ENCODE assay signal across 16 cellular contexts in genomic region chr3:184746131-184747120, GRCh38. TPM values are rescaled to one million over a fixed set of nuclear protein-coding genes. Genes with fewer than 3 reads are reported as not detected.
DNase-seq lines count a peak whose midpoint lies in the region; ATAC-seq and TF ChIP-seq lines count a peak whose summit lies in the region.
"Had no signal": no experiment of that assay in that cellular context is flagged by ENCODE, and none has a peak within 500 bp of the region (broad histone marks: within the 10 kb centered on the region; RNA-seq: fewer than 3 reads in every experiment).

No MANE protein-coding gene starts in this region.

- TF ChIP-seq CTCF in RWPE1 (conservative IDR thresholded peaks at IDR 0.05; ENCODE audit: low read depth): no peak

- H2AK5ac ChIP-seq in neuronal stem cell (ENCODE audit: low read depth, low read length): peak overlapping the region; percentile 1

- H2AFZ ChIP-seq in neuronal stem cell (ENCODE audit: low read length): no peak overlapping the region
- H2AFZ ChIP-seq: GM23248 had no signal

- no CpG with 5 or more reads among the region's 14 CpGs for WGBS in neuronal stem cell (ENCODE audit: extremely low coverage in 2 of 2, insufficient read length in 2 of 2, insufficient replicate concordance in 1 of 2), 2 donors

- peaks cover 18% of the 10 kb centered on the region for H3K4me1 ChIP-seq in BLaER1
- peaks cover 8 to 10% of the 10 kb centered on the region in 2 donors for H3K4me1 ChIP-seq in neuronal stem cell (ENCODE audit: control insufficient read depth in 2 of 2, insufficient read depth in 1 of 2, low read depth in 1 of 2, low read length in 2 of 2)
- H3K4me1 ChIP-seq: A549 had no signal

- H3K14ac ChIP-seq in neuronal stem cell (ENCODE audit: low read length): peak overlapping the region; percentile 27

- ATAC-seq in esophagus mucosa (peak; percentile 14), HG02970 (IDR thresholded peaks at IDR 0.05; ENCODE audit: low FRiP score, unreplicated experiment) (no peak)
- ATAC-seq: A549, Right ventricle myocardium inferior had no signal

- no peak overlapping the region for H3K4me3 ChIP-seq in BLaER1
- H3K4me3 ChIP-seq in neuronal stem cell (ENCODE audit: low read length in 2 of 2): no peak overlapping the region
- H3K4me3 ChIP-seq: A549, GM23248 had no signal

- no peak overlapping the region for H4K91ac ChIP-seq in neuronal stem cell (ENCODE audit: low read depth, low read length, poor library complexity)

- H3K27ac ChIP-seq in BLaER1: no peak overlapping the region
- 0 out of 2 replicates have a peak overlapping the region, but pooled peaks have one; percentile 16 for H3K27ac ChIP-seq in RWPE1
- no peak overlapping the region for H3K27ac ChIP-seq in neuronal stem cell (replicated peaks; ENCODE audit: low read length)
- H3K27ac ChIP-seq: A549, C4-2B, GM23248 had no signal

- H2BK120ac ChIP-seq in neuronal stem cell (ENCODE audit: low read depth, low read length): no peak overlapping the region

- H3K9ac ChIP-seq in BLaER1: no peak overlapping the region
- no peak overlapping the region for H3K9ac ChIP-seq in neuronal stem cell (ENCODE audit: low read depth, low read length, poor library complexity)
- H3K9ac ChIP-seq: GM23248 had no signal

- no peak overlapping the region for H4K8ac ChIP-seq in neuronal stem cell (ENCODE audit: low read depth, low read length)

- no peaks in the 10 kb centered on the region for H3K79me1 ChIP-seq in neuronal stem cell (ENCODE audit: low read depth, low read length)

- DNase-seq in RWPE1 (ENCODE audit: low spot score) (no peak), neuronal stem cell (ENCODE audit: low spot score) (no peak), GDM1 (lab: John Stamatoyannopoulos, UW) (no peak), SIG-M5 (lab: John Stamatoyannopoulos, UW) (no peak)
- no peak for DNase-seq in activated T-cell treated with anti-CD3 and anti-CD28 coated beads, Interleukin-2, amount 50 U/mL, for 48 hours
- DNase-seq: GM23248, KG1, NCI-H1436, NCI-H2029 treated with DMSO at 0.1 percent for 48 hours, NCI-H524 had no signal

- H2BK15ac ChIP-seq in neuronal stem cell (ENCODE audit: low read length): no peak overlapping the region

- peak overlapping the region; percentile 46 for H2BK12ac ChIP-seq in neuronal stem cell (ENCODE audit: low read length)

- no peak overlapping the region for H3K4ac ChIP-seq in neuronal stem cell (ENCODE audit: low read length)

- no peak overlapping the region for H3K18ac ChIP-seq in neuronal stem cell (ENCODE audit: low read length)

- H3K27me3 ChIP-seq in BLaER1 (no peaks in the 10 kb centered on the region), neuronal stem cell (ENCODE audit: control insufficient read depth in 3 of 3, insufficient read depth in 3 of 3, low read depth in 1 of 3, low read length in 3 of 3) (peaks cover 0 to 27% (median 3%) of the 10 kb centered on the region in 3 experiments)

- POLR2A ChIA-PET in RWPE1 (lab: Yijun Ruan, JAX; ENCODE audit: low non-redundant PET): no interaction called here

- H3K4me2 ChIP-seq in BLaER1 (peak overlapping the region; percentile 27; the same call in 1 of the 2 replicates), neuronal stem cell (ENCODE audit: insufficient read depth, low read length, poor library complexity, severe bottlenecking) (no peak overlapping the region)
- H3K4me2 ChIP-seq: A549 had no signal

- no peak overlapping the region for H3K23ac ChIP-seq in neuronal stem cell (ENCODE audit: low read depth, low read length, poor library complexity)

- no peaks in the 10 kb centered on the region for H4K20me1 ChIP-seq in BLaER1

- H2BK5ac ChIP-seq in neuronal stem cell (ENCODE audit: low read length): no peak overlapping the region

- H3K36me3 ChIP-seq in BLaER1 (no peaks in the 10 kb centered on the region), neuronal stem cell (replicated peaks in 1 of 2; ENCODE audit: control insufficient read depth in 2 of 2, insufficient read depth in 2 of 2, low read length in 2 of 2) (no peaks in the 10 kb centered on the region)

- CTCF ChIA-PET in RWPE1 (lab: Yijun Ruan, JAX): interaction anchor here (1.0 kb wide), 1 partner anchor 186 kb away, joined by 3 read pairs; no protein-coding TSS in a partner anchor

- no peaks in the 10 kb centered on the region for H3K9me3 ChIP-seq in BLaER1
- no peaks in the 10 kb centered on the region for H3K9me3 ChIP-seq in neuronal stem cell (replicated peaks in 1 of 2; ENCODE audit: control insufficient read depth in 2 of 2, insufficient read depth in 1 of 2, low read depth in 1 of 2, low read length in 2 of 2)
- H3K9me3 ChIP-seq: A549 had no signal

RNA-seq across cellular contexts. Expression of gene MAGEF1, which starts 34.6 kb away (rescaled TPM):
- 16.1 TPM for total RNA-seq in esophagus mucosa
- polyA plus RNA-seq in neuronal stem cell (2013, experiment 1 of 2): 67.9 TPM
- polyA plus RNA-seq in neuronal stem cell (2013, experiment 2 of 2): 67.5 TPM
